ENCODE assay signal across 20 cellular contexts in genomic region chr12:108911915-108912314, GRCh38. TPM values are rescaled to one million over a fixed set of nuclear protein-coding genes. Genes with fewer than 3 reads are reported as not detected.
"Had no signal": no experiment of that assay in that cellular context is flagged by ENCODE, and none has a peak within 500 bp of the region (broad histone marks: within the 10 kb centered on the region; RNA-seq: fewer than 3 reads in every experiment).

No MANE protein-coding gene starts in this region.

- H3K27ac ChIP-seq: body of pancreas, gastrocnemius medialis, heart right ventricle, left ventricle myocardium inferior, psoas muscle, right lobe of liver, upper lobe of right lung had no signal

- H3K36me3 ChIP-seq: gastrocnemius medialis, heart right ventricle, left ventricle myocardium inferior, right lobe of liver, upper lobe of right lung had no signal

- H3K36me3 Mint-ChIP-seq: activated naive CD8-positive, alpha-beta T cell treated with anti-CD3 and anti-CD28 coated beads for 36 hours had no signal

- H3K4me3 ChIP-seq: body of pancreas, gastrocnemius medialis, heart right ventricle, left ventricle myocardium inferior, psoas muscle, right lobe of liver, smooth muscle cell, upper lobe of right lung had no signal

- H3K27ac Mint-ChIP-seq: activated CD4-positive, alpha-beta T cell treated with anti-CD3 and anti-CD28 coated beads, Interleukin-2, amount 10 ng/mL, durations not matched to agents 7 days and 5 days; activated naive CD8-positive, alpha-beta T cell treated with anti-CD3 and anti-CD28 coated beads for 36 hours had no signal

- H3K4me3 Mint-ChIP-seq: activated CD4-positive, alpha-beta T cell treated with anti-CD3 and anti-CD28 coated beads, Interleukin-2, amount 10 ng/mL, durations not matched to agents 7 days and 5 days; activated naive CD8-positive, alpha-beta T cell treated with anti-CD3 and anti-CD28 coated beads for 36 hours; central memory CD8-positive, alpha-beta T cell had no signal

- H3K27me3 ChIP-seq: body of pancreas, gastrocnemius medialis, heart right ventricle, right lobe of liver, upper lobe of right lung had no signal

- ATAC-seq: body of pancreas; gastrocnemius medialis; heart right ventricle; psoas muscle; right lobe of liver; stimulated activated naive CD8-positive, alpha-beta T cell treated with anti-CD3 and anti-CD28 coated beads, Interleukin-15, Interleukin-2, amounts not matched to agents 100 U/mL and 50 U/mL, for 24 hours; upper lobe of right lung had no signal

- DNase-seq: activated CD4-positive, alpha-beta T cell treated with anti-CD3 and anti-CD28 coated beads, Interleukin-2, amount 10 ng/mL, durations not matched to agents 7 days and 5 days; activated naive CD8-positive, alpha-beta T cell treated with anti-CD3 and anti-CD28 coated beads for 36 hours; amygdala; body of pancreas; cortex of kidney; effector memory CD4-positive, alpha-beta T cell; gastrocnemius medialis; heart right ventricle; left ventricle myocardium inferior; mesendoderm; psoas muscle; right lobe of liver; stimulated activated naive CD8-positive, alpha-beta T cell treated with anti-CD3 and anti-CD28 coated beads, Interleukin-15, Interleukin-2, amounts not matched to agents 100 U/mL and 50 U/mL, for 24 hours; SW 1271; upper lobe of right lung had no signal

- H3K9me3 Mint-ChIP-seq: activated CD4-positive, alpha-beta T cell treated with anti-CD3 and anti-CD28 coated beads, Interleukin-2, amount 10 ng/mL, durations not matched to agents 7 days and 5 days; activated naive CD8-positive, alpha-beta T cell treated with anti-CD3 and anti-CD28 coated beads for 36 hours; central memory CD8-positive, alpha-beta T cell had no signal

- H3K4me2 ChIP-seq: smooth muscle cell had no signal

- H3K9me3 ChIP-seq: body of pancreas, gastrocnemius medialis, heart right ventricle, left ventricle myocardium inferior, psoas muscle, right lobe of liver, upper lobe of right lung had no signal

- H3K4me1 ChIP-seq: body of pancreas, gastrocnemius medialis, psoas muscle, right lobe of liver had no signal

- H3K4me1 Mint-ChIP-seq: activated CD4-positive, alpha-beta T cell treated with anti-CD3 and anti-CD28 coated beads, Interleukin-2, amount 10 ng/mL, durations not matched to agents 7 days and 5 days; activated naive CD8-positive, alpha-beta T cell treated with anti-CD3 and anti-CD28 coated beads for 36 hours; central memory CD8-positive, alpha-beta T cell had no signal

RNA-seq across cellular contexts. Expression of gene DAO, which starts 32.0 kb away (rescaled TPM):
- total RNA-seq: activated CD4-positive, alpha-beta T cell treated with anti-CD3 and anti-CD28 coated beads, Interleukin-2, amount 10 ng/mL, durations not matched to agents 7 days and 5 days; activated naive CD8-positive, alpha-beta T cell treated with anti-CD3 and anti-CD28 coated beads for 36 hours; body of pancreas; gastrocnemius medialis; heart right ventricle; left ventricle myocardium inferior; osteoblast; psoas muscle; smooth muscle cell had no signal
- polyA plus RNA-seq: heart right ventricle, keratinocyte, neural cell, psoas muscle, smooth muscle cell had no signal
